8 cellular contexts compared by ENCODE assay signal in the genomic region with DNA sequence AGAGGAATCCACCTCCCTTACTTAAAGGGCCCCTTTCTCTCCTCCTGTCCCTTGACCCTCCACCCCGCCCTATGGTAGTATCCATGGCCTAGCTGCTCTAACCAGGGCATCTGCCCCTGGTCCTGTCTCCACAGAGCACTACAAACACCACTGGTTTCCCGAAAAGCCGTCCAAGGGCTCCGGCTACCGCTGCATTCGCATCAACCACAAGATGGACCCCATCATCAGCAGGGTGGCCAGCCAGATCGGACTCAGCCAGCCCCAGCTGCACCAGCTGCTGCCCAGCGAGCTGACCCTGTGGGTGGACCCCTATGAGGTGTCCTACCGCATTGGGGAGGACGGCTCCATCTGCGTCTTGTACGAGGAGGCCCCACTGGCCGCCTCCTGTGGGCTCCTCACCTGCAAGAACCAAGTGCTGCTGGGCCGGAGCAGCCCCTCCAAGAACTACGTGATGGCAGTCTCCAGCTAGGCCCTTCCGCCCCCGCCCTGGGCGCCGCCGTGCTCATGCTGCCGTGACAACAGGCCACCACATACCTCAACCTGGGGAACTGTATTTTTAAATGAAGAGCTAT. TPM values are rescaled to one million over a fixed set of nuclear protein-coding genes. Genes with fewer than 3 reads are reported as not detected.
A peak's percentile ranks its signal among the peaks of the same experiment; 100 is the strongest.
DNase-seq lines count a peak whose midpoint lies in the region; ATAC-seq, FAIRE-seq and TF ChIP-seq lines count a peak whose summit lies in the region.

No MANE protein-coding gene starts in this region.

- DNase-seq in SK-N-SH (no peak), kidney (peak; percentile 85), NCI-H446 (lab: John Stamatoyannopoulos, UW) (no peak)
- no peak for DNase-seq in stimulated activated effector memory CD8-positive, alpha-beta T cell treated with anti-CD3 and anti-CD28 coated beads, Interleukin-12 subunit alpha, Interleukin-12 subunit beta, amount 100 ng/mL, for 72 hours (ENCODE audit: low spot score in 2 of 2)

- TF ChIP-seq RAD21 in SK-N-SH (IDR thresholded peaks at IDR 0.05; ENCODE audit: low read length): no peak

- no peak for FAIRE-seq in kidney (lab: Jason Lieb, UNC)

- POLR2A ChIA-PET in SK-N-SH (lab: Yijun Ruan, JAX): interaction anchor here (1.1 to 2.7 kb wide), 7 partner anchors 10 to 34 kb away, joined by 4 to 18 read pairs (median 10); no protein-coding TSS in a partner anchor

- CTCF ChIA-PET in SK-N-SH (lab: Yijun Ruan, JAX): interaction anchor here (0.7 to 9.2 kb wide), 21 partner anchors 8 to 267 kb away, joined by 3 to 127 read pairs (median 5); no protein-coding TSS in a partner anchor

- WGBS in SK-N-SH (ENCODE audit: low lambda C conversion rate): 96% methylated on average over 18 of the region's 21 CpGs

- no peaks in the 10 kb centered on the region for H3K27me3 ChIP-seq in SK-N-SH (ENCODE audit: insufficient read depth)

- H3K4me1 ChIP-seq in SK-N-SH (ENCODE audit: control insufficient read depth in 1 of 2, insufficient read depth in 2 of 2, low read depth in 1 of 2, low read length in 1 of 2) (peaks cover 22 to 48% of the 10 kb centered on the region in 2 experiments), kidney (ENCODE audit: control insufficient read depth in 1 of 2, insufficient read depth in 1 of 2, low read depth in 1 of 2, low read length in 2 of 2) (peaks cover 7 to 24% of the 10 kb centered on the region in 2 donors)

- peaks cover 5% of the 10 kb centered on the region for H3F3A ChIP-seq in SK-N-SH (replicated peaks; ENCODE audit: insufficient read depth)

- H3K9ac ChIP-seq in SK-N-SH (0 out of 2 replicates have a peak overlapping the region, but pooled peaks have one; percentile 83), kidney (ENCODE audit: low read length in 2 of 2) (peak overlapping the region; percentile 92 to 98)

- peak overlapping the region; percentile 99 for H3K4me3 Mint-ChIP-seq in stimulated activated effector memory CD8-positive, alpha-beta T cell treated with anti-CD3 and anti-CD28 coated beads, Interleukin-12 subunit alpha, Interleukin-12 subunit beta, amount 100 ng/mL, for 72 hours

- H3K9me3 ChIP-seq in SK-N-SH (no peaks in the 10 kb centered on the region), kidney (ENCODE audit: control insufficient read depth in 1 of 2, low read length in 2 of 2) (no peaks in the 10 kb centered on the region)

- H3K4me3 ChIP-seq in SK-N-SH (ENCODE audit: low read depth in 2 of 2, low read length in 1 of 2) (peak overlapping the region; percentile 84 to 94), kidney (ENCODE audit: low read length in 2 of 2) (peak overlapping the region; percentile 74 to 80)

- H3K27ac Mint-ChIP-seq in stimulated activated effector memory CD8-positive, alpha-beta T cell treated with anti-CD3 and anti-CD28 coated beads, Interleukin-12 subunit alpha, Interleukin-12 subunit beta, amount 100 ng/mL, for 72 hours: peak overlapping the region; percentile 91

- H3K9me2 ChIP-seq in SK-N-SH: no peaks in the 10 kb centered on the region

- H3K27ac ChIP-seq in SK-N-SH (ENCODE audit: low read depth in 2 of 2, low read length in 1 of 2) (peak overlapping the region in 1 of 2 experiments; percentile 83; a peak in 2 of 4 replicates), angular gyrus (ENCODE audit: low read depth, low read length) (peak overlapping the region; percentile 97), kidney (ENCODE audit: low read depth in 2 of 2, low read length in 2 of 2) (peak overlapping the region; percentile 98 to 99)

- ATAC-seq in SK-N-SH treated with all-trans-retinoic acid at 6 μM for 48 hours: no peak
- no peak for ATAC-seq in stimulated activated effector memory CD8-positive, alpha-beta T cell treated with anti-CD3 and anti-CD28 coated beads, Interleukin-12 subunit alpha, Interleukin-12 subunit beta, amount 100 ng/mL, for 72 hours
- ATAC-seq in GM18517 (IDR thresholded peaks at IDR 0.05; ENCODE audit: unreplicated experiment): no peak
- no peak for ATAC-seq in HG03280 (IDR thresholded peaks at IDR 0.05; ENCODE audit: unreplicated experiment)

- peaks cover 75% of the 10 kb centered on the region for H3K4me1 Mint-ChIP-seq in stimulated activated effector memory CD8-positive, alpha-beta T cell treated with anti-CD3 and anti-CD28 coated beads, Interleukin-12 subunit alpha, Interleukin-12 subunit beta, amount 100 ng/mL, for 72 hours

- no peak for TF ChIP-seq EP300 in SK-N-SH (IDR thresholded peaks at IDR 0.05; ENCODE audit: borderline replicate concordance in 1 of 2, low read depth in 1 of 2, low read length in 1 of 2)

- peaks cover 32% of the 10 kb centered on the region for H3K79me2 ChIP-seq in SK-N-SH (ENCODE audit: insufficient read depth)

- peaks cover 21 to 23% of the 10 kb centered on the region in 2 experiments for H3K36me3 ChIP-seq in SK-N-SH (replicated peaks in 1 of 2; ENCODE audit: control insufficient read depth in 1 of 2, insufficient read depth in 2 of 2, low read length in 1 of 2)
- H3K36me3 ChIP-seq in kidney (ENCODE audit: control insufficient read depth in 1 of 2, insufficient read depth in 2 of 2, low read length in 2 of 2): peaks cover 4 to 23% of the 10 kb centered on the region in 2 donors

- no peaks in the 10 kb centered on the region for H3K9me3 Mint-ChIP-seq in stimulated activated effector memory CD8-positive, alpha-beta T cell treated with anti-CD3 and anti-CD28 coated beads, Interleukin-12 subunit alpha, Interleukin-12 subunit beta, amount 100 ng/mL, for 72 hours

- peaks cover 87% of the 10 kb centered on the region for H3K36me3 Mint-ChIP-seq in stimulated activated effector memory CD8-positive, alpha-beta T cell treated with anti-CD3 and anti-CD28 coated beads, Interleukin-12 subunit alpha, Interleukin-12 subunit beta, amount 100 ng/mL, for 72 hours

- H4K20me1 ChIP-seq in SK-N-SH (ENCODE audit: insufficient read depth): peaks cover 39% of the 10 kb centered on the region

- intact Hi-C loops in kidney (cut with DNase I): no loop called here

- H3K4me2 ChIP-seq in SK-N-SH: peak overlapping the region; percentile 99

- no peak overlapping the region for H2AFZ ChIP-seq in SK-N-SH (ENCODE audit: low read depth)

- TF ChIP-seq CTCF in SK-N-SH (IDR thresholded peaks at IDR 0.05) (no peak), kidney (IDR thresholded peaks at IDR 0.05; ENCODE audit: borderline replicate concordance, extremely low read depth, insufficient read depth) (no peak)

TF ChIP-seq in SK-N-SH, 30 proteins besides CTCF, POLR2A, EP300 and RAD21 (continues in another document):
- TF ChIP-seq RXRA (IDR thresholded peaks at IDR 0.05; ENCODE audit: borderline replicate concordance, low read depth): no peak
- no peak for TF ChIP-seq SIN3A (IDR thresholded peaks at IDR 0.05; ENCODE audit: borderline replicate concordance, low read depth, low read length)

TF ChIP-seq in SK-N-SH treated with all-trans-retinoic acid at 6 μM for 48 hours, 23 proteins besides CTCF, POLR2A, EP300 and RAD21:
- TF ChIP-seq PPARA (CRISPR knock-in tag; IDR thresholded peaks at IDR 0.05; ENCODE audit: borderline replicate concordance) (no peak), TOX (CRISPR knock-in tag; IDR thresholded peaks at IDR 0.05; ENCODE audit: borderline replicate concordance) (no peak)

RNA-seq across cellular contexts. Expression of gene BTG2, which starts 1.7 kb away (rescaled TPM):
- polyA plus RNA-seq in SK-N-SH (2012; rRNA removed) (26.2 and 33.5 TPM in 2 replicates), kidney (ENCODE audit: insufficient read depth, low read depth, low replicate concordance) (156 TPM)
- polyA plus RNA-seq in SK-N-SH (2012; cell fraction: cytosol; rRNA removed): 19.1 and 24.9 TPM in 2 replicates
- 13.7 and 24.3 TPM in 2 replicates for polyA plus RNA-seq in SK-N-SH (2012; cell fraction: nucleus; rRNA removed)
- 59.9 TPM for total RNA-seq in kidney

RNA-seq across cellular contexts. Expression of gene FMOD, which starts 43.9 kb away (rescaled TPM):
- polyA plus RNA-seq in SK-N-SH (2012; rRNA removed) (not detected in 2 replicates), kidney (ENCODE audit: insufficient read depth, low read depth, low replicate concordance) (7.0 TPM)
- not detected in 2 replicates for polyA plus RNA-seq in SK-N-SH (2012; cell fraction: cytosol; rRNA removed)
- 0.02 TPM in 1 of 2 replicates, not detected in the other for polyA plus RNA-seq in SK-N-SH (2012; cell fraction: nucleus; rRNA removed)
- 22.3 TPM for total RNA-seq in kidney
